8 cellular contexts compared by ENCODE assay signal in genomic region chr10:45418859-45419672, GRCh38. TPM values are rescaled to one million over a fixed set of nuclear protein-coding genes. Genes with fewer than 3 reads are reported as not detected.
DNase-seq lines count a peak whose midpoint lies in the region; ATAC-seq and TF ChIP-seq lines count a peak whose summit lies in the region.

No MANE protein-coding gene starts in this region.

- H3K27me3 ChIP-seq in NT2/D1 (ENCODE audit: insufficient read depth, insufficient read length) (no peaks in the 10 kb centered on the region), heart right ventricle (no peaks in the 10 kb centered on the region)

- no peaks in the 10 kb centered on the region for H3K36me3 ChIP-seq in NT2/D1 (ENCODE audit: insufficient read depth, insufficient read length, low read length)
- H3K36me3 ChIP-seq in heart right ventricle: peaks cover 0 to 10% (median 0%) of the 10 kb centered on the region in 9 donors

- H3K9me3 ChIP-seq in NT2/D1 (ENCODE audit: insufficient read depth, low read length): no peaks in the 10 kb centered on the region
- no peaks in the 10 kb centered on the region for H3K9me3 ChIP-seq in heart right ventricle

- H3K4me3 ChIP-seq in GM12864 (ENCODE audit: low read depth, low read length) (peak overlapping the region; percentile 72), NT2/D1 (ENCODE audit: insufficient read length, low read depth) (peak overlapping the region; percentile 74), heart right ventricle (peak overlapping the region; percentile 40 to 79 (median 64))

- H3K4me1 ChIP-seq in NT2/D1 (ENCODE audit: insufficient read depth, insufficient read length) (peaks cover 2% of the 10 kb centered on the region), heart right ventricle (peaks cover 0 to 53% (median 29%) of the 10 kb centered on the region in 9 donors)

- H3K27me3 Mint-ChIP-seq in activated naive CD8-positive, alpha-beta T cell: no peaks in the 10 kb centered on the region

- ATAC-seq in HG02588 (IDR thresholded peaks at IDR 0.05; ENCODE audit: unreplicated experiment): peak; percentile 54
- peak; percentile 82 to 92 (median 89) for ATAC-seq in heart right ventricle
- ATAC-seq in HG03469 (IDR thresholded peaks at IDR 0.05; ENCODE audit: unreplicated experiment): no peak

- 2% methylated on average over 60 of the region's 60 CpGs for WGBS in heart right ventricle, 2 donors

- peak overlapping the region; percentile 80 for H3K9ac ChIP-seq in NT2/D1 (ENCODE audit: insufficient read length, low read depth)

- DNase-seq in GM12864 (ENCODE audit: low read depth) (peak; percentile 50), NT2/D1 (ENCODE audit: low read depth, low spot score) (peak; percentile 51), heart right ventricle (peak; percentile 73 to 80), pons (ENCODE audit: low spot score) (peak; percentile 63), HPDE6-E6E7 (ENCODE audit: extremely low spot score) (no peak)

- no peaks in the 10 kb centered on the region for H3K36me3 Mint-ChIP-seq in activated naive CD8-positive, alpha-beta T cell

- intact Hi-C loops in heart right ventricle (cut with DNase I): no loop called here

- peak overlapping the region; percentile 96 for H3K27ac Mint-ChIP-seq in activated naive CD8-positive, alpha-beta T cell

- H3K9me3 Mint-ChIP-seq in activated naive CD8-positive, alpha-beta T cell (ENCODE audit: low read depth): no peaks in the 10 kb centered on the region

- peak overlapping the region; percentile 90 for H3K4me3 Mint-ChIP-seq in activated naive CD8-positive, alpha-beta T cell

- TF ChIP-seq CTCF in GM12864 (IDR thresholded peaks at IDR 0.05; ENCODE audit: low read depth, low read length, missing control alignments) (no peak), heart right ventricle (IDR thresholded peaks at IDR 0.05) (peak in 2 of 9 donors; percentile 21)

- H3K27ac ChIP-seq in heart right ventricle: peak overlapping the region; percentile 80 to 99 (median 93)

- peaks cover 58% of the 10 kb centered on the region for H3K4me1 Mint-ChIP-seq in activated naive CD8-positive, alpha-beta T cell (ENCODE audit: low read depth)

RNA-seq across cellular contexts. Expression of gene ALOX5, which starts 45.0 kb away (rescaled TPM):
- 10 to 100 TPM in 1 of 10 donors, 1 to 10 TPM in 9; 1.8 to 21.8 (median 3.4) TPM for total RNA-seq in heart right ventricle
- 1 to 10 TPM; 4.8 to 6.0 TPM for polyA plus RNA-seq in heart right ventricle
